Comparison of ENCODE assay signal across 14 cellular contexts in genomic region chr6:117494694-117495318, GRCh38. TPM values are rescaled to one million over a fixed set of nuclear protein-coding genes. Genes with fewer than 3 reads are reported as not detected.
DNase-seq lines count a peak whose midpoint lies in the region; ATAC-seq and TF ChIP-seq lines count a peak whose summit lies in the region.
"Had no signal": no experiment of that assay in that cellular context is flagged by ENCODE, and none has a peak within 500 bp of the region (broad histone marks: within the 10 kb centered on the region; RNA-seq: fewer than 3 reads in every experiment).

No MANE protein-coding gene starts in this region.

- no peaks in the 10 kb centered on the region for H3K27me3 Mint-ChIP-seq in natural killer cell (ENCODE audit: low read depth in 2 of 2)
- no peaks in the 10 kb centered on the region for H3K27me3 Mint-ChIP-seq in natural killer cell treated with Interleukin-12 subunit alpha and Interleukin-12 subunit beta and Interleukin-15 and Interleukin-18, amount 100 ng/mL, for 72 hours
- H3K27me3 Mint-ChIP-seq: dendritic cell treated with granulocyte-macrophage colony-stimulating factor and Interleukin-4, amounts not matched to agents 40 ng/mL and 50 ng/mL, for 4 days; type B pancreatic cell had no signal

- H3K27ac Mint-ChIP-seq in natural killer cell = peak overlapping the region; percentile 55 to 76
- peak overlapping the region in 1 of 2 donors; percentile 36 for H3K27ac Mint-ChIP-seq in natural killer cell treated with Interleukin-12 subunit alpha and Interleukin-12 subunit beta and Interleukin-15 and Interleukin-18, amount 100 ng/mL, for 72 hours
- H3K27ac Mint-ChIP-seq: activated naive CD8-positive, alpha-beta T cell; dendritic cell treated with granulocyte-macrophage colony-stimulating factor and Interleukin-4, amounts not matched to agents 40 ng/mL and 50 ng/mL, for 4 days; type B pancreatic cell had no signal

- ATAC-seq in natural killer cell (no peak), HG03442 (IDR thresholded peaks at IDR 0.05; ENCODE audit: unreplicated experiment) (no peak)
- ATAC-seq in natural killer cell treated with Interleukin-12 subunit alpha and Interleukin-12 subunit beta and Interleukin-15 and Interleukin-18, amount 100 ng/mL, for 72 hours = no peak

- DNase-seq in natural killer cell (no peak), esophagus squamous epithelium (lab: John Stamatoyannopoulos, UW) (no peak), mesenteric fat pad (ENCODE audit: low spot score) (no peak), Kasumi-1 (lab: John Stamatoyannopoulos, UW) (no peak), GF-D8 (lab: John Stamatoyannopoulos, UW) (no peak)
- DNase-seq in natural killer cell treated with Interleukin-12 subunit alpha and Interleukin-12 subunit beta and Interleukin-15 and Interleukin-18, amount 100 ng/mL, for 72 hours (ENCODE audit: low spot score) = no peak
- DNase-seq: midbrain, NCI-H2227 treated with DMSO at 0.1 percent for 48 hours, retina had no signal

- H3K36me3 Mint-ChIP-seq in natural killer cell = no peaks in the 10 kb centered on the region
- no peaks in the 10 kb centered on the region for H3K36me3 Mint-ChIP-seq in natural killer cell treated with Interleukin-12 subunit alpha and Interleukin-12 subunit beta and Interleukin-15 and Interleukin-18, amount 100 ng/mL, for 72 hours
- H3K36me3 Mint-ChIP-seq: activated naive CD8-positive, alpha-beta T cell; type B pancreatic cell had no signal

- TF ChIP-seq POLR2A in esophagus squamous epithelium (IDR thresholded peaks at IDR 0.05) = no peak

- no peak overlapping the region for H3K4me3 ChIP-seq in esophagus squamous epithelium
- H3K4me3 ChIP-seq in mesodermal cell (ENCODE audit: extremely low read depth, insufficient read depth, low read length, poor library complexity, severe bottlenecking) = no peak overlapping the region

- intact Hi-C loops in natural killer cell (cut with micrococcal nuclease) = no loop called here
- intact Hi-C loops in esophagus squamous epithelium (cut with DNase I) = no loop called here

- H3K4me1 Mint-ChIP-seq in natural killer cell = peaks cover 40 to 43% of the 10 kb centered on the region in 2 donors
- H3K4me1 Mint-ChIP-seq in natural killer cell treated with Interleukin-12 subunit alpha and Interleukin-12 subunit beta and Interleukin-15 and Interleukin-18, amount 100 ng/mL, for 72 hours (ENCODE audit: low read depth in 2 of 2) = peaks cover 25 to 30% of the 10 kb centered on the region in 2 donors

- H3K27ac ChIP-seq in esophagus squamous epithelium (peak overlapping the region in 3 of 4 donors; percentile 26 to 63 (median 59)), mesodermal cell (ENCODE audit: low read depth, low read length, severe bottlenecking) (peak overlapping the region; percentile 52)

- H3K4me1 ChIP-seq in esophagus squamous epithelium (peaks cover 0 to 53% (median 36%) of the 10 kb centered on the region in 3 donors), mesodermal cell (ENCODE audit: control insufficient read depth, insufficient read depth, low read length, poor library complexity, severe bottlenecking) (peaks cover 58% of the 10 kb centered on the region)

- no peaks in the 10 kb centered on the region for H3K36me3 ChIP-seq in esophagus squamous epithelium
- H3K36me3 ChIP-seq in mesodermal cell (ENCODE audit: control insufficient read depth, insufficient read depth, low read length) = peaks cover 7% of the 10 kb centered on the region

- TF ChIP-seq CTCF in natural killer cell (IDR thresholded peaks at IDR 0.05) (no peak), esophagus squamous epithelium (IDR thresholded peaks at IDR 0.05) (no peak)

- H3K9me3 Mint-ChIP-seq in natural killer cell = no peaks in the 10 kb centered on the region
- H3K9me3 Mint-ChIP-seq in natural killer cell treated with Interleukin-12 subunit alpha and Interleukin-12 subunit beta and Interleukin-15 and Interleukin-18, amount 100 ng/mL, for 72 hours = no peaks in the 10 kb centered on the region
- H3K9me3 Mint-ChIP-seq: dendritic cell treated with granulocyte-macrophage colony-stimulating factor and Interleukin-4, amounts not matched to agents 40 ng/mL and 50 ng/mL, for 4 days; type B pancreatic cell had no signal

- no peaks in the 10 kb centered on the region for H3K27me3 ChIP-seq in esophagus squamous epithelium

- no peak overlapping the region for H3K4me3 Mint-ChIP-seq in natural killer cell
- H3K4me3 Mint-ChIP-seq in natural killer cell treated with Interleukin-12 subunit alpha and Interleukin-12 subunit beta and Interleukin-15 and Interleukin-18, amount 100 ng/mL, for 72 hours = no peak overlapping the region
- H3K4me3 Mint-ChIP-seq: activated naive CD8-positive, alpha-beta T cell; dendritic cell treated with granulocyte-macrophage colony-stimulating factor and Interleukin-4, amounts not matched to agents 40 ng/mL and 50 ng/mL, for 4 days; type B pancreatic cell had no signal

- no peaks in the 10 kb centered on the region for H3K9me3 ChIP-seq in esophagus squamous epithelium
- no peaks in the 10 kb centered on the region for H3K9me3 ChIP-seq in mesodermal cell (ENCODE audit: control insufficient read depth, low read length)

- 56 to 59% methylated on average over 3 of the region's 3 CpGs for WGBS in esophagus squamous epithelium, 2 donors
- 100% methylated on average over 1 of the region's 3 CpGs for WGBS in mesodermal cell (ENCODE audit: insufficient coverage in 2 of 2), 2 experiments

RNA-seq across cellular contexts. Expression of gene DCBLD1, which starts 12.3 kb away (rescaled TPM):
- total RNA-seq in natural killer cell (10 to 100 TPM in 2 of 3 donors, 1 to 10 TPM in 1; 8.4 to 16.1 (median 13.0) TPM), esophagus squamous epithelium (10 to 100 TPM in 2 of 4 donors, 1 to 10 TPM in 2; 6.7 to 19.1 (median 10.8) TPM), mesenteric fat pad (9.9 TPM)
- 10 to 100 TPM; 11.5 to 14.9 TPM for total RNA-seq in natural killer cell treated with Interleukin-12 subunit alpha and Interleukin-12 subunit beta and Interleukin-15 and Interleukin-18, amount 100 ng/mL, for 72 hours
- 127 TPM for polyA plus RNA-seq in mesodermal cell (2013, experiment 1 of 2)
- 110 TPM for polyA plus RNA-seq in mesodermal cell (2013, experiment 2 of 2)
